In genomic region chr3:146223401-146224373, GRCh38 we compare ENCODE assay signal across 1 cellular context.
TF ChIP-seq lines count a peak whose summit lies in the region.

No MANE protein-coding gene starts in this region.

TF ChIP-seq in A549, 52 proteins besides CTCF, POLR2A, EP300 and RAD21 (continued from another document):
- TF ChIP-seq JUNB (IDR thresholded peaks at IDR 0.05), result peak; percentile 65
- no peak for TF ChIP-seq HOXA7 (CRISPR knock-in tag; IDR thresholded peaks at IDR 0.05)
- TF ChIP-seq CBX2 (IDR thresholded peaks at IDR 0.05; ENCODE audit: borderline replicate concordance, low read depth), result no peak
- no peak for TF ChIP-seq RARB (CRISPR knock-in tag; IDR thresholded peaks at IDR 0.05)
- TF ChIP-seq RFX5 (IDR thresholded peaks at IDR 0.05), result no peak
- no peak for TF ChIP-seq HOXB13 (CRISPR knock-in tag; IDR thresholded peaks at IDR 0.05; ENCODE audit: low read depth)
- no peak for TF ChIP-seq JUN (IDR thresholded peaks at IDR 0.05)
- no peak for TF ChIP-seq NPAS2 (CRISPR knock-in tag; IDR thresholded peaks at IDR 0.05; ENCODE audit: borderline replicate concordance)
- TF ChIP-seq PHF8 (IDR thresholded peaks at IDR 0.05; ENCODE audit: borderline replicate concordance, low read depth), result no peak
- TF ChIP-seq SREBF2 (IDR thresholded peaks at IDR 0.05), result no peak
- no peak for TF ChIP-seq BHLHE40 (IDR thresholded peaks at IDR 0.05; ENCODE audit: low read depth, low read length)
- no peak for TF ChIP-seq MYC (IDR thresholded peaks at IDR 0.05; ENCODE audit: borderline replicate concordance, low read length)
- no peak for TF ChIP-seq POLR2AphosphoS2 (conservative IDR thresholded peaks at IDR 0.05; ENCODE audit: low read length)
- no peak for TF ChIP-seq HEYL (CRISPR knock-in tag; IDR thresholded peaks at IDR 0.05)
- TF ChIP-seq, protein P1, sequence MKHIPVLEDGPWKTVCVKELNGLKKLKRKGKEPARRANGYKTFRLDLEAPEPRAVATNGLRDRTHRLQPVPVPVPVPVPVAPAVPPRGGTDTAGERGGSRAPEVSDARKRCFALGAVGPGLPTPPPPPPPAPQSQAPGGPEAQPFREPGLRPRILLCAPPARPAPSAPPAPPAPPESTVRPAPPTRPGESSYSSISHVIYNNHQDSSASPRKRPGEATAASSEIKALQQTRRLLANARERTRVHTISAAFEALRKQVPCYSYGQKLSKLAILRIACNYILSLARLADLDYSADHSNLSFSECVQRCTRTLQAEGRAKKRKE (CRISPR knock-in tag; IDR thresholded peaks at IDR 0.05; ENCODE audit: low read depth), result no peak
- TF ChIP-seq, protein P2, sequence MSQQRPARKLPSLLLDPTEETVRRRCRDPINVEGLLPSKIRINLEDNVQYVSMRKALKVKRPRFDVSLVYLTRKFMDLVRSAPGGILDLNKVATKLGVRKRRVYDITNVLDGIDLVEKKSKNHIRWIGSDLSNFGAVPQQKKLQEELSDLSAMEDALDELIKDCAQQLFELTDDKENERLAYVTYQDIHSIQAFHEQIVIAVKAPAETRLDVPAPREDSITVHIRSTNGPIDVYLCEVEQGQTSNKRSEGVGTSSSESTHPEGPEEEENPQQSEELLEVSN (IDR thresholded peaks at IDR 0.05; ENCODE audit: borderline replicate concordance, low read depth), result no peak
- TF ChIP-seq RNF2 (IDR thresholded peaks at IDR 0.05; ENCODE audit: borderline replicate concordance, low read depth), result no peak
- peak; percentile 61 for TF ChIP-seq FOSL2 (IDR thresholded peaks at IDR 0.05)
- peak; percentile 95 for TF ChIP-seq FOSL2 (CRISPR knock-in tag; IDR thresholded peaks at IDR 0.05)
- TF ChIP-seq ZSCAN20 (CRISPR knock-in tag; IDR thresholded peaks at IDR 0.05), result no peak
- TF ChIP-seq TP53 (CRISPR knock-in tag; IDR thresholded peaks at IDR 0.05), result no peak
- TF ChIP-seq RCOR1 (IDR thresholded peaks at IDR 0.05; ENCODE audit: low read depth, low read length), result no peak
- TF ChIP-seq, protein P3, sequence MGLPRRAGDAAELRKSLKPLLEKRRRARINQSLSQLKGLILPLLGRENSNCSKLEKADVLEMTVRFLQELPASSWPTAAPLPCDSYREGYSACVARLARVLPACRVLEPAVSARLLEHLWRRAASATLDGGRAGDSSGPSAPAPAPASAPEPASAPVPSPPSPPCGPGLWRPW (IDR thresholded peaks at IDR 0.05), result no peak
- TF ChIP-seq ZFP36 (IDR thresholded peaks at IDR 0.05; ENCODE audit: borderline replicate concordance, partially characterized antibody), result no peak
- TF ChIP-seq, protein P4, sequence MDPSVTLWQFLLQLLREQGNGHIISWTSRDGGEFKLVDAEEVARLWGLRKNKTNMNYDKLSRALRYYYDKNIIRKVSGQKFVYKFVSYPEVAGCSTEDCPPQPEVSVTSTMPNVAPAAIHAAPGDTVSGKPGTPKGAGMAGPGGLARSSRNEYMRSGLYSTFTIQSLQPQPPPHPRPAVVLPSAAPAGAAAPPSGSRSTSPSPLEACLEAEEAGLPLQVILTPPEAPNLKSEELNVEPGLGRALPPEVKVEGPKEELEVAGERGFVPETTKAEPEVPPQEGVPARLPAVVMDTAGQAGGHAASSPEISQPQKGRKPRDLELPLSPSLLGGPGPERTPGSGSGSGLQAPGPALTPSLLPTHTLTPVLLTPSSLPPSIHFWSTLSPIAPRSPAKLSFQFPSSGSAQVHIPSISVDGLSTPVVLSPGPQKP (IDR thresholded peaks at IDR 0.05; ENCODE audit: low read depth, low read length), result no peak
- TF ChIP-seq KDM1A (IDR thresholded peaks at IDR 0.05; ENCODE audit: low read depth), result no peak
- peak; percentile 46; the same call in 1 of the 2 replicates for TF ChIP-seq PBX3 (IDR thresholded peaks at IDR 0.05)
